In the genomic region with DNA sequence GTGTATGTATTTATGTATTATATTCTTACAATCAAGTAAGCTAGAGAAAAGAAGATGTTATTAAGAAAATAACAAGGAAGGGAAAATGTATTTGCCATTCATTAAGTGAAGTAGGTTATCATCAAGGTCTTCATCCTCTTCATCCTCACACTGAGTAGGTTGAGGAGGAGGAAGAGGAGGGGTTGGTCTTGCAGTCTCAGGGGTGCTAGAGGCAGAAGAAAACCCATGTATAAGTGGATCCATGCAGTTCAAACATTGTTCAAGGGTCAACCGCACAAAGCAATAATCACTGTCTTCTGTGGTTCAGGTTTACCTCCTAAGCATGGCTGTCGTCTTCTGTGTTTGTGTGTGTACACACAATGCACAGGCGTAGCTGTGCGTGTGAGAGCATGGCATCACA, we compare ENCODE assay signal across 29 cellular contexts.
"Had no signal": no experiment of that assay in that cellular context is flagged by ENCODE, and none has a peak within 500 bp of the region (broad histone marks: within the 10 kb centered on the region; RNA-seq: fewer than 3 reads in every experiment).

No MANE protein-coding gene starts in this region.

- H3K4me1 Mint-ChIP-seq: WTC11 had no signal

- H3K27ac ChIP-seq: ascending aorta, breast epithelium, esophagus muscularis mucosa, foreskin keratinocyte, gastrocnemius medialis, heart left ventricle, VCaP had no signal

- H3K27me3 ChIP-seq: ascending aorta, breast epithelium, esophagus muscularis mucosa, foreskin keratinocyte, gastrocnemius medialis, heart left ventricle had no signal

- H3K27me3 Mint-ChIP-seq: activated CD4-positive, alpha-beta memory T cell treated with anti-CD3 and anti-CD28 coated beads, Interleukin-2, amount 10 ng/mL, durations not matched to agents 7 days and 5 days; activated CD4-positive, alpha-beta T cell treated with anti-CD3 and anti-CD28 coated beads, Interleukin-2, amount 10 ng/mL, durations not matched to agents 7 days and 5 days; activated naive CD4-positive, alpha-beta T cell treated with anti-CD3 and anti-CD28 coated beads, Interleukin-2, amount 50 U/mL, for 24 hours; activated naive CD8-positive, alpha-beta T cell treated with anti-CD3 and anti-CD28 coated beads, Interleukin-2, amount 10 ng/mL, durations not matched to agents 7 days and 5 days; effector memory CD8-positive, alpha-beta T cell had no signal

- H3K9me3 ChIP-seq: ascending aorta, breast epithelium, esophagus muscularis mucosa, gastrocnemius medialis, heart left ventricle had no signal

- H3K4me3 ChIP-seq: ascending aorta, breast epithelium, esophagus muscularis mucosa, gastrocnemius medialis, heart left ventricle had no signal

- H3K4me1 ChIP-seq: ascending aorta, breast epithelium, foreskin keratinocyte had no signal

- FAIRE-seq: colon had no signal

- ATAC-seq: activated T-cell treated with anti-CD3 and anti-CD28 coated beads, Interleukin-2, amount 50 U/mL, for 4 hours; effector memory CD8-positive, alpha-beta T cell; foreskin keratinocyte; gastrocnemius medialis; WTC11 had no signal

- H3K9me3 Mint-ChIP-seq: activated CD4-positive, alpha-beta memory T cell treated with anti-CD3 and anti-CD28 coated beads, Interleukin-2, amount 10 ng/mL, durations not matched to agents 7 days and 5 days; activated CD4-positive, alpha-beta T cell treated with anti-CD3 and anti-CD28 coated beads, Interleukin-2, amount 10 ng/mL, durations not matched to agents 7 days and 5 days; activated naive CD4-positive, alpha-beta T cell treated with anti-CD3 and anti-CD28 coated beads for 36 hours; activated naive CD4-positive, alpha-beta T cell treated with anti-CD3 and anti-CD28 coated beads, Interleukin-2, amount 50 U/mL, for 24 hours; activated naive CD8-positive, alpha-beta T cell treated with anti-CD3 and anti-CD28 coated beads, Interleukin-2, amount 10 ng/mL, durations not matched to agents 7 days and 5 days; activated T-cell treated with anti-CD3 and anti-CD28 coated beads, Interleukin-2, amount 50 U/mL, for 4 hours; activated T-helper 2 cell treated with anti-CD3 and anti-CD28 coated beads, Interferon-gamma antibody, Interleukin-2, Interleukin-4, amounts not matched to agents 10 μg/mL and 5 μg/mL and 100 μg/mL, durations not matched to agents 14 hours and 24 hours and 36 hours; brain; effector memory CD8-positive, alpha-beta T cell; WTC11 had no signal

- DNase-seq: activated CD4-positive, alpha-beta memory T cell treated with anti-CD3 and anti-CD28 coated beads, Interleukin-2, amount 10 ng/mL, durations not matched to agents 7 days and 5 days; activated CD4-positive, alpha-beta T cell treated with anti-CD3 and anti-CD28 coated beads for 1 hour; activated CD4-positive, alpha-beta T cell treated with anti-CD3 and anti-CD28 coated beads for 4 hours; activated CD4-positive, alpha-beta T cell treated with anti-CD3 and anti-CD28 coated beads, Interleukin-2, amount 10 ng/mL, durations not matched to agents 7 days and 5 days; activated CD4-positive, alpha-beta T cell treated with anti-CD3 and anti-CD28 coated beads, Interleukin-2, amount 50 U/mL, for 4 hours; activated effector memory CD4-positive, alpha-beta T cell treated with anti-CD3 and anti-CD28 coated beads, Interleukin-2, amount 50 U/mL, for 16 hours; activated naive CD4-positive, alpha-beta T cell treated with anti-CD3 and anti-CD28 coated beads for 36 hours; activated naive CD8-positive, alpha-beta T cell treated with anti-CD3 and anti-CD28 coated beads, Interleukin-2, amount 10 ng/mL, durations not matched to agents 7 days and 5 days; activated T-cell treated with anti-CD3 and anti-CD28 coated beads, Interleukin-2, amount 50 U/mL, for 4 hours; caudate nucleus; cortex of kidney; dermis blood vessel endothelial cell; effector CD4-positive, alpha-beta T cell; effector memory CD8-positive, alpha-beta T cell; erythroblast; foreskin keratinocyte; gastrocnemius medialis; glutamatergic neuron; T-helper 2 cell had no signal

- H3K4me3 Mint-ChIP-seq: activated CD4-positive, alpha-beta memory T cell treated with anti-CD3 and anti-CD28 coated beads, Interleukin-2, amount 10 ng/mL, durations not matched to agents 7 days and 5 days; activated CD4-positive, alpha-beta T cell treated with anti-CD3 and anti-CD28 coated beads, Interleukin-2, amount 10 ng/mL, durations not matched to agents 7 days and 5 days; activated naive CD4-positive, alpha-beta T cell treated with anti-CD3 and anti-CD28 coated beads for 36 hours; activated naive CD4-positive, alpha-beta T cell treated with anti-CD3 and anti-CD28 coated beads, Interleukin-2, amount 50 U/mL, for 24 hours; activated naive CD8-positive, alpha-beta T cell treated with anti-CD3 and anti-CD28 coated beads, Interleukin-2, amount 10 ng/mL, durations not matched to agents 7 days and 5 days; activated T-cell treated with anti-CD3 and anti-CD28 coated beads, Interleukin-2, amount 50 U/mL, for 4 hours; brain; effector memory CD8-positive, alpha-beta T cell; WTC11 had no signal

- H3K27ac Mint-ChIP-seq: activated CD4-positive, alpha-beta memory T cell treated with anti-CD3 and anti-CD28 coated beads, Interleukin-2, amount 10 ng/mL, durations not matched to agents 7 days and 5 days; activated CD4-positive, alpha-beta T cell treated with anti-CD3 and anti-CD28 coated beads, Interleukin-2, amount 10 ng/mL, durations not matched to agents 7 days and 5 days; activated naive CD4-positive, alpha-beta T cell treated with anti-CD3 and anti-CD28 coated beads for 36 hours; activated naive CD4-positive, alpha-beta T cell treated with anti-CD3 and anti-CD28 coated beads, Interleukin-2, amount 50 U/mL, for 24 hours; activated T-helper 2 cell treated with anti-CD3 and anti-CD28 coated beads, Interferon-gamma antibody, Interleukin-2, Interleukin-4, amounts not matched to agents 10 μg/mL and 5 μg/mL and 100 μg/mL, durations not matched to agents 14 hours and 24 hours and 36 hours; effector memory CD8-positive, alpha-beta T cell; WTC11 had no signal
